Comparison of ENCODE assay signal across 26 cellular contexts in genomic region chr12:34046570-34046969, GRCh38.
"Had no signal": no experiment of that assay in that cellular context is flagged by ENCODE, and none has a peak within 500 bp of the region (broad histone marks: within the 10 kb centered on the region; RNA-seq: fewer than 3 reads in every experiment).

No MANE protein-coding gene starts in this region.

- H3K27me3 ChIP-seq: stomach, suprapubic skin, testis, thyroid gland, tibial artery, tibial nerve, transverse colon, upper lobe of left lung, upper lobe of right lung, uterus, vagina had no signal

- H3K9me3 ChIP-seq: testis, thyroid gland, upper lobe of right lung, uterus, vagina had no signal

- H3K36me3 ChIP-seq: stomach, suprapubic skin, thoracic aorta, thyroid gland, tibial artery, tibial nerve, transverse colon, upper lobe of left lung, upper lobe of right lung, uterus, vagina had no signal

- H3K27ac ChIP-seq: stomach, suprapubic skin, testis, thoracic aorta, thyroid gland, tibial artery, tibial nerve, transverse colon, upper lobe of left lung, upper lobe of right lung, uterus, vagina had no signal

- H3K4me3 ChIP-seq: stomach, suprapubic skin, testis, thoracic aorta, thyroid gland, tibial artery, tibial nerve, transverse colon, upper lobe of left lung, upper lobe of right lung, uterus, vagina had no signal

- DNase-seq: stimulated activated CD4-positive, alpha-beta T cell treated with anti-CD3 and anti-CD28 coated beads, Interleukin-2, amount 100 ng/mL, for 48 hours; stimulated activated CD4-positive, alpha-beta T cell treated with anti-CD3 and anti-CD28 coated beads, Interleukin-4, amount 100 ng/mL, for 1 hour; stimulated activated CD4-positive, alpha-beta T cell treated with anti-CD3 and anti-CD28 coated beads, Interleukin-4, amount 100 ng/mL, for 24 hours; stimulated activated CD4-positive, alpha-beta T cell treated with anti-CD3 and anti-CD28 coated beads, Interleukin-4, amount 100 ng/mL, for 4 hours; stimulated activated CD8-positive, alpha-beta memory T cell treated with anti-CD3 and anti-CD28 coated beads, Interleukin-4, amount 100 ng/mL, for 48 hours; stimulated activated naive B cell treated with anti-CD40 and anti-IgM and Interleukin-4, amounts not matched to agents 10 μg/mL and 1 μg/mL and 100 μg/mL, for 72 hours; stimulated activated naive CD4-positive, alpha-beta T cell; stimulated activated naive CD4-positive, alpha-beta T cell treated with Interleukin-2 at 50 U/mL for 16 hours; stimulated activated naive CD8-positive, alpha-beta T cell treated with anti-CD3 and anti-CD28 coated beads, Interleukin-15, amount 100 ng/mL, for 72 hours; stimulated activated naive CD8-positive, alpha-beta T cell treated with anti-CD3 and anti-CD28 coated beads, Interleukin-15, Interleukin-2, amounts not matched to agents 100 U/mL and 50 U/mL, for 24 hours; stomach; substantia nigra; testis; thyroid gland; tibial artery; transverse colon; trophoblast cell; upper lobe of left lung; upper lobe of right lung; uterus had no signal

- ATAC-seq: stimulated activated effector memory CD8-positive, alpha-beta T cell treated with anti-CD3 and anti-CD28 coated beads, Interleukin-12 subunit alpha, Interleukin-12 subunit beta, amount 100 ng/mL, for 72 hours; stimulated activated memory B cell treated with anti-CD40 and anti-IgM and Interleukin-4, amounts not matched to agents 10 μg/mL and 1 μg/mL and 100 μg/mL, for 72 hours; stimulated activated naive B cell treated with anti-CD40 and anti-IgM and Interleukin-4, amounts not matched to agents 10 μg/mL and 1 μg/mL and 100 μg/mL, for 72 hours; stimulated activated naive CD8-positive, alpha-beta T cell treated with anti-CD3 and anti-CD28 coated beads, Interleukin-15, amount 100 ng/mL, for 72 hours; stimulated activated naive CD8-positive, alpha-beta T cell treated with anti-CD3 and anti-CD28 coated beads, Interleukin-15, Interleukin-2, amounts not matched to agents 100 U/mL and 50 U/mL, for 24 hours; upper lobe of right lung had no signal

- H3K4me1 ChIP-seq: stomach, suprapubic skin, testis, thyroid gland, tibial artery, tibial nerve, transverse colon, upper lobe of left lung, upper lobe of right lung, uterus, vagina had no signal
